Comparison of ENCODE assay signal across 10 cellular contexts in the genomic region with DNA sequence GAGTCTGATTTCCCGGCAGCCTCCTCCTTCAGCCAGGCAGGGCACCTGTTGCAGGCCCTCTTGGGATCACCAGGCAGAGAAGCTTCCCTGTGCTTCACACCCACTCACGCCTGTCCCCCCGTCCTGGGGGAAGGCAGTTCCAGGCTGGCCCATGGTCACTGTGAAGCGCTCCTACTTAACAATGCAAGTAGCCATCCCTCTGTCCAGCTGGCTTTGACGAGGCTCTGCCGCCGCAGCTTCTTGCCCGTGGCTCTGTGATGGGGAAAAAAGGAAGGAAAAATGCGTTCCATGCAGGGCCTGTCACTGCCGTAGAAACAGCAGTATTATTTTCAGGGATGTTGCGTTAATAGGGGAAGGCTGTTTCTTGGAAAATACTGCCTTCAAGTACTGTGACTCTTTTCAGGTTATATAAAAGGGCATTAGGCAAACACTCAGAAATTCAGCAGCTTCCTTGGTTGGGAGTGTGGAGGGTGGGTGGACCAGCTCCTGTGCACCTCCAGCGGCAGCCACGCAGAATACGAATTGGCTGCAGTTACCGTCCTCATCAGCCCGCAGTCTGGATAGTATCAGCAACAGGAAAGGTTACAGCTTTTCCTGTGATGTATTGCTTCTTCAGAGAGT.
DNase-seq lines count a peak whose midpoint lies in the region.
"Had no signal": no experiment of that assay in that cellular context is flagged by ENCODE, and none has a peak within 500 bp of the region (broad histone marks: within the 10 kb centered on the region; RNA-seq: fewer than 3 reads in every experiment).

No MANE protein-coding gene starts in this region.

- H3K9me3 ChIP-seq in duodenal mucosa (ENCODE audit: control insufficient read depth in 1 of 2, low read length in 2 of 2): no peaks in the 10 kb centered on the region

- no peaks in the 10 kb centered on the region for H3K36me3 ChIP-seq in duodenal mucosa (ENCODE audit: control insufficient read depth in 1 of 2, insufficient read depth in 2 of 2, low read length in 2 of 2)

- H3K27me3 ChIP-seq in duodenal mucosa (ENCODE audit: control insufficient read depth in 1 of 2, insufficient read depth in 2 of 2, low read length in 2 of 2): no peaks in the 10 kb centered on the region

- DNase-seq in NCI-H2029 (lab: John Stamatoyannopoulos, UW) (peak; percentile 27), lung microvascular endothelial cell (ENCODE audit: low read depth in 2 of 2) (peak; percentile 26 to 55), substantia nigra (lab: John Stamatoyannopoulos, UW) (peak in 17 of 49 donors; percentile 4 to 60 (median 27)), activated T-cell treated with anti-CD3 and anti-CD28 coated beads for 4 hours (no peak), G401 (ENCODE audit: low spot score) (no peak), ACHN (no peak)
- DNase-seq in stimulated activated CD4-positive, alpha-beta T cell treated with anti-CD3 and anti-CD28 coated beads, Interleukin-12 subunit alpha, Interleukin-12 subunit beta, amount 100 ng/mL, for 4 hours: no peak
- DNase-seq: activated T-cell treated with anti-CD3 and anti-CD28 coated beads, Interleukin-2, amount 50 U/mL, for 24 hours had no signal

- in situ Hi-C loops in G401 (cut with HindIII; ENCODE audit: low sequenced_read_pairs): no loop called here
- in situ Hi-C loops in ACHN (cut with HindIII; ENCODE audit: low pct_ligation_motif_present, low pct_unique_long_range_greater_than_20kb, low sequenced_read_pairs): no loop called here

- H3K9ac ChIP-seq in duodenal mucosa (ENCODE audit: low read depth in 1 of 2, low read length in 2 of 2): no peak overlapping the region

- peak overlapping the region; percentile 62 for H3K27ac ChIP-seq in duodenal mucosa (ENCODE audit: low read depth, low read length)
- peak overlapping the region; percentile 31 for H3K27ac ChIP-seq in substantia nigra (ENCODE audit: low read depth, low read length, poor library complexity, severe bottlenecking)

- peaks cover 0 to 4% of the 10 kb centered on the region in 2 donors for H3K4me1 ChIP-seq in duodenal mucosa (ENCODE audit: control insufficient read depth in 1 of 2, insufficient read depth in 2 of 2, low read length in 2 of 2)

- no peak overlapping the region for H3K4me3 ChIP-seq in duodenal mucosa (ENCODE audit: low read depth in 1 of 2, low read length in 2 of 2)
- H3K4me3 ChIP-seq: GM12878 had no signal

Comparison
In these comparisons a context has a peak if more than half of its experiments do, and no peak if none do; other contexts are left out.
1. DNase-seq: peak in NCI-H2029 (single experiment) and lung microvascular endothelial cell (2 of 2); none in stimulated activated CD4-positive, alpha-beta T cell treated with anti-CD3 and anti-CD28 coated beads, Interleukin-12 subunit alpha, Interleukin-12 subunit beta, amount 100 ng/mL, for 4 hours (single experiment), activated T-cell treated with anti-CD3 and anti-CD28 coated beads for 4 hours (single experiment), G401 (single experiment) and ACHN (single experiment).